20 cellular contexts compared by ENCODE assay signal in the genomic region with DNA sequence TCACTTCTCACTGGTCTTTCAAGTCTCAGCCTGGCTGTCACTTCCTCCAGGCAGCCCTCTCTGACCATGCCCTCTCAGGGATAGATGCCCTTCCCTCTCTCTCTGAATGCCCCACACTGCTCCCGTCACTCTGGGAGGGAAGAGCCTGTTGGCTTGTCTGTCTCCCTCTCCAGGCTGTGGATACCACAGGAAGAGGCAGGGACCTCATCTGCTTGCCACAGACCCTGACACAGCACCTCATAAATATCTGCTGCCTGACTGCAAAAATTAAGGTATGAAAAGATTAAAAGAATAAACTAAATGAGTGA.
"Had no signal": no experiment of that assay in that cellular context is flagged by ENCODE, and none has a peak within 500 bp of the region (broad histone marks: within the 10 kb centered on the region; RNA-seq: fewer than 3 reads in every experiment).

No MANE protein-coding gene starts in this region.

- H3K27ac Mint-ChIP-seq: natural killer cell; stimulated activated naive CD8-positive, alpha-beta T cell treated with anti-CD3 and anti-CD28 coated beads, Interleukin-15, amount 100 ng/mL, for 72 hours had no signal

- H3K36me3 ChIP-seq: esophagus muscularis mucosa, gastroesophageal sphincter, heart left ventricle, neutrophil, spleen, suprapubic skin, vagina had no signal

- H3K27ac ChIP-seq: esophagus muscularis mucosa, foreskin keratinocyte, gastroesophageal sphincter, heart left ventricle, hepatocyte, neutrophil, psoas muscle, skin epidermis, spleen, suprapubic skin, vagina had no signal

- H3K9me3 ChIP-seq: esophagus muscularis mucosa, gastroesophageal sphincter, heart left ventricle, neutrophil, psoas muscle, spleen, suprapubic skin, vagina had no signal

- ATAC-seq: foreskin keratinocyte; gastroesophageal sphincter; left lobe of liver; natural killer cell; psoas muscle; right cardiac atrium; stimulated activated naive CD8-positive, alpha-beta T cell treated with anti-CD3 and anti-CD28 coated beads, Interleukin-15, amount 100 ng/mL, for 72 hours had no signal

- H3K9me3 Mint-ChIP-seq: natural killer cell; stimulated activated naive CD8-positive, alpha-beta T cell treated with anti-CD3 and anti-CD28 coated beads, Interleukin-15, amount 100 ng/mL, for 72 hours had no signal

- H3K4me1 ChIP-seq: esophagus muscularis mucosa, foreskin keratinocyte, gastroesophageal sphincter, psoas muscle, spleen, suprapubic skin, vagina had no signal

- H2AFZ ChIP-seq: hepatocyte had no signal

- DNase-seq: effector CD8-positive, alpha-beta T cell; foreskin keratinocyte; heart left ventricle; kidney; mesendoderm; natural killer cell; psoas muscle; stimulated activated naive CD4-positive, alpha-beta T cell; stimulated activated naive CD8-positive, alpha-beta T cell treated with anti-CD3 and anti-CD28 coated beads, Interleukin-15, amount 100 ng/mL, for 72 hours; trophoblast cell had no signal

- H3K79me2 ChIP-seq: hepatocyte had no signal

- H3K36me3 Mint-ChIP-seq: natural killer cell had no signal

- H3K4me3 ChIP-seq: esophagus muscularis mucosa, gastroesophageal sphincter, heart left ventricle, hepatocyte, psoas muscle, skin epidermis, spleen, suprapubic skin, vagina had no signal

- H3K27me3 ChIP-seq: esophagus muscularis mucosa, gastroesophageal sphincter, heart left ventricle, hepatocyte, neutrophil, suprapubic skin, vagina had no signal

- H3K4me1 Mint-ChIP-seq: stimulated activated naive CD8-positive, alpha-beta T cell treated with anti-CD3 and anti-CD28 coated beads, Interleukin-15, amount 100 ng/mL, for 72 hours had no signal

- H3K4me2 ChIP-seq: hepatocyte had no signal

- H3K4me3 Mint-ChIP-seq: natural killer cell; stimulated activated naive CD8-positive, alpha-beta T cell treated with anti-CD3 and anti-CD28 coated beads, Interleukin-15, amount 100 ng/mL, for 72 hours had no signal
